1 cellular context compared by ENCODE assay signal in genomic region chr10:95693668-95694534, GRCh38.
TF ChIP-seq lines count a peak whose summit lies in the region.

A gene with protein sequence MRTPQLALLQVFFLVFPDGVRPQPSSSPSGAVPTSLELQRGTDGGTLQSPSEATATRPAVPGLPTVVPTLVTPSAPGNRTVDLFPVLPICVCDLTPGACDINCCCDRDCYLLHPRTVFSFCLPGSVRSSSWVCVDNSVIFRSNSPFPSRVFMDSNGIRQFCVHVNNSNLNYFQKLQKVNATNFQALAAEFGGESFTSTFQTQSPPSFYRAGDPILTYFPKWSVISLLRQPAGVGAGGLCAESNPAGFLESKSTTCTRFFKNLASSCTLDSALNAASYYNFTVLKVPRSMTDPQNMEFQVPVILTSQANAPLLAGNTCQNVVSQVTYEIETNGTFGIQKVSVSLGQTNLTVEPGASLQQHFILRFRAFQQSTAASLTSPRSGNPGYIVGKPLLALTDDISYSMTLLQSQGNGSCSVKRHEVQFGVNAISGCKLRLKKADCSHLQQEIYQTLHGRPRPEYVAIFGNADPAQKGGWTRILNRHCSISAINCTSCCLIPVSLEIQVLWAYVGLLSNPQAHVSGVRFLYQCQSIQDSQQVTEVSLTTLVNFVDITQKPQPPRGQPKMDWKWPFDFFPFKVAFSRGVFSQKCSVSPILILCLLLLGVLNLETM (minus strand): TSS chr10:95693927. CDS start chr10:95693899, 28 bp downstream.

TF ChIP-seq in GM12878, 131 proteins besides CTCF, POLR2A, EP300 and RAD21 (continued from another document):
- TF ChIP-seq KDM1A (IDR thresholded peaks at IDR 0.05; ENCODE audit: borderline replicate concordance) (0 out of 2 replicates have a peak, but pooled peaks have one; percentile 31), TAF1 (IDR thresholded peaks at IDR 0.05; ENCODE audit: borderline replicate concordance, low read depth, low read length) (peak; percentile 67), NFIC (IDR thresholded peaks at IDR 0.05; ENCODE audit: low read depth, low read length) (no peak), WRNIP1 (IDR thresholded peaks at IDR 0.05; ENCODE audit: borderline replicate concordance, low read depth, low read length) (no peak), BHLHE40 (IDR thresholded peaks at IDR 0.05; ENCODE audit: borderline replicate concordance in 1 of 2, low read depth in 2 of 2, low read length in 1 of 2) (peak; percentile 94 to 97), SUZ12 (IDR thresholded peaks at IDR 0.05; ENCODE audit: unreplicated experiment) (no peak), PML (IDR thresholded peaks at IDR 0.05; ENCODE audit: low read length) (0 out of 2 replicates have a peak, but pooled peaks have one; percentile 26), ZBED1 (IDR thresholded peaks at IDR 0.05; ENCODE audit: borderline replicate concordance) (no peak), TBL1XR1 (IDR thresholded peaks at IDR 0.05; ENCODE audit: low read depth, low read length) (peak; percentile 12; the same call in 1 of the 2 replicates), NFXL1 (IDR thresholded peaks at IDR 0.05; ENCODE audit: borderline replicate concordance) (no peak), GATAD2B (conservative IDR thresholded peaks at IDR 0.05; ENCODE audit: low read depth) (peak; percentile 20; the same call in 1 of the 2 replicates), EED (IDR thresholded peaks at IDR 0.05; ENCODE audit: low read depth) (peak; percentile 42; the same call in 1 of the 2 replicates), USF1 (IDR thresholded peaks at IDR 0.05; ENCODE audit: borderline replicate concordance, extremely low read length, insufficient read depth, low read depth, low read length) (no peak), NR2C2 (IDR thresholded peaks at IDR 0.05; ENCODE audit: borderline replicate concordance, control insufficient read depth, insufficient read length, low read depth) (no peak), SKIL (IDR thresholded peaks at IDR 0.05; ENCODE audit: low read depth, poor library complexity, severe bottlenecking) (no peak), SIX5 (IDR thresholded peaks at IDR 0.05; ENCODE audit: low read depth, low read length, severe bottlenecking) (no peak), CHD4 (IDR thresholded peaks at IDR 0.05) (no peak), RB1 (IDR thresholded peaks at IDR 0.05; ENCODE audit: borderline replicate concordance) (peak; percentile 83; the same call in 1 of the 2 replicates)
- TF ChIP-seq, protein P1, sequence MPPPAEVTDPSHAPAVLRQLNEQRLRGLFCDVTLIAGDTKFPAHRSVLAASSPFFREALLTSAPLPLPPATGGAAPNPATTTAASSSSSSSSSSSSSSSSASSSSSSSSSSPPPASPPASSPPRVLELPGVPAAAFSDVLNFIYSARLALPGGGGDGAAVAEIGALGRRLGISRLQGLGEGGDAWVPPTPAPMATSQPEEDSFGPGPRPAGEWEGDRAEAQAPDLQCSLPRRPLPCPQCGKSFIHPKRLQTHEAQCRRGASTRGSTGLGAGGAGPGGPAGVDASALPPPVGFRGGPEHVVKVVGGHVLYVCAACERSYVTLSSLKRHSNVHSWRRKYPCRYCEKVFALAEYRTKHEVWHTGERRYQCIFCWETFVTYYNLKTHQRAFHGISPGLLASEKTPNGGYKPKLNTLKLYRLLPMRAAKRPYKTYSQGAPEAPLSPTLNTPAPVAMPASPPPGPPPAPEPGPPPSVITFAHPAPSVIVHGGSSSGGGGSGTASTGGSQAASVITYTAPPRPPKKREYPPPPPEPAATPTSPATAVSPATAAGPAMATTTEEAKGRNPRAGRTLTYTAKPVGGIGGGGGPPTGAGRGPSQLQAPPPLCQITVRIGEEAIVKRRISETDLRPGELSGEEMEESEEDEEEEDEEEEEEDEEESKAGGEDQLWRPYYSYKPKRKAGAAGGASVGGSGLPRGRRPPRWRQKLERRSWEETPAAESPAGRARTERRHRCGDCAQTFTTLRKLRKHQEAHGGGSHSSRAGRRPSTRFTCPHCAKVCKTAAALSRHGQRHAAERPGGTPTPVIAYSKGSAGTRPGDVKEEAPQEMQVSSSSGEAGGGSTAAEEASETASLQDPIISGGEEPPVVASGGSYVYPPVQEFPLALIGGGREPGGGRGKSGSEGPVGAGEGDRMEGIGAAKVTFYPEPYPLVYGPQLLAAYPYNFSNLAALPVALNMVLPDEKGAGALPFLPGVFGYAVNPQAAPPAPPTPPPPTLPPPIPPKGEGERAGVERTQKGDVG (CRISPR knock-in tag; IDR thresholded peaks at IDR 0.05) = no peak
